9 cellular contexts compared by ENCODE assay signal in genomic region chr9:89435315-89435823, GRCh38.
DNase-seq lines count a peak whose midpoint lies in the region; ATAC-seq and TF ChIP-seq lines count a peak whose summit lies in the region.
"Had no signal": no experiment of that assay in that cellular context is flagged by ENCODE, and none has a peak within 500 bp of the region (broad histone marks: within the 10 kb centered on the region; RNA-seq: fewer than 3 reads in every experiment).

No MANE protein-coding gene starts in this region.

- peaks cover 84% of the 10 kb centered on the region for H3K4me1 Mint-ChIP-seq in activated CD4-positive, alpha-beta T cell treated with anti-CD3 and anti-CD28 coated beads, Interleukin-2, amount 10 ng/mL, durations not matched to agents 7 days and 5 days

- peaks cover 38% of the 10 kb centered on the region for H3K36me3 Mint-ChIP-seq in activated CD4-positive, alpha-beta T cell treated with anti-CD3 and anti-CD28 coated beads, Interleukin-2, amount 10 ng/mL, durations not matched to agents 7 days and 5 days (ENCODE audit: low read depth)

- peak overlapping the region; percentile 83 for H3K27ac Mint-ChIP-seq in activated CD4-positive, alpha-beta T cell treated with anti-CD3 and anti-CD28 coated beads, Interleukin-2, amount 10 ng/mL, durations not matched to agents 7 days and 5 days

- no peaks in the 10 kb centered on the region for H3K9me3 Mint-ChIP-seq in activated CD4-positive, alpha-beta T cell treated with anti-CD3 and anti-CD28 coated beads, Interleukin-2, amount 10 ng/mL, durations not matched to agents 7 days and 5 days

- no peak overlapping the region for H3K4me3 Mint-ChIP-seq in activated CD4-positive, alpha-beta T cell treated with anti-CD3 and anti-CD28 coated beads, Interleukin-2, amount 10 ng/mL, durations not matched to agents 7 days and 5 days

- DNase-seq in activated CD4-positive, alpha-beta T cell treated with anti-CD3 and anti-CD28 coated beads, Interleukin-2, amount 10 ng/mL, durations not matched to agents 7 days and 5 days, result no peak
- no peak for DNase-seq in activated CD4-positive, alpha-beta T cell treated with anti-CD3 and anti-CD28 coated beads for 1 hour
- DNase-seq in WERI-Rb-1 (peak; percentile 36), iPS DF 4.7 (ENCODE audit: extremely low read depth, low spot score) (peak; percentile 90), suprapubic skin (ENCODE audit: low spot score in 2 of 2) (no peak), glomerular visceral epithelial cell (ENCODE audit: extremely low spot score) (no peak), activated gamma-delta T cell (lab: John Stamatoyannopoulos, UW) (no peak)
- DNase-seq: activated CD4-positive, CD25-positive, alpha-beta regulatory T cell treated with anti-CD3 and anti-CD28 coated beads, Interleukin-2, amount 50 U/mL, for 72 hours had no signal

- ATAC-seq in GM21526 (IDR thresholded peaks at IDR 0.05; ENCODE audit: low FRiP score, unreplicated experiment), result no peak

- POLR2A ChIA-PET in activated CD4-positive, alpha-beta T cell treated with anti-CD3 and anti-CD28 coated beads, Interleukin-2, amount 10 ng/mL, durations not matched to agents 7 days and 5 days (lab: Charles Lee), result no interaction called here

- H3K27me3 Mint-ChIP-seq in activated CD4-positive, alpha-beta T cell treated with anti-CD3 and anti-CD28 coated beads, Interleukin-2, amount 10 ng/mL, durations not matched to agents 7 days and 5 days, result no peaks in the 10 kb centered on the region

- H3K36me3 ChIP-seq in WERI-Rb-1, result no peaks in the 10 kb centered on the region
- no peaks in the 10 kb centered on the region for H3K36me3 ChIP-seq in suprapubic skin

- CTCF ChIA-PET in activated CD4-positive, alpha-beta T cell treated with anti-CD3 and anti-CD28 coated beads, Interleukin-2, amount 10 ng/mL, durations not matched to agents 7 days and 5 days (lab: Charles Lee), result interaction anchor here (2.0 kb wide), 1 partner anchor 10 kb away, joined by 5 read pairs; no protein-coding TSS in a partner anchor

- H3K4me3 ChIP-seq in WERI-Rb-1 (ENCODE audit: low read depth, low read length), result no peak overlapping the region
- no peak overlapping the region for H3K4me3 ChIP-seq in suprapubic skin

- WGBS in suprapubic skin, result 40% methylated on average over 8 of the region's 8 CpGs

- no peaks in the 10 kb centered on the region for H3K27me3 ChIP-seq in WERI-Rb-1 (ENCODE audit: insufficient read depth, low read depth, severe bottlenecking)
- H3K27me3 ChIP-seq in suprapubic skin, result no peaks in the 10 kb centered on the region

- no peak for TF ChIP-seq CTCF in WERI-Rb-1 (IDR thresholded peaks at IDR 0.05; ENCODE audit: low read depth, low read length)
- TF ChIP-seq CTCF in suprapubic skin (IDR thresholded peaks at IDR 0.05), result no peak

- TF ChIP-seq EP300 in suprapubic skin (IDR thresholded peaks at IDR 0.05), result no peak

- TF ChIP-seq POLR2A in suprapubic skin (IDR thresholded peaks at IDR 0.05), result no peak

- H3K9me3 ChIP-seq in WERI-Rb-1 (ENCODE audit: severe bottlenecking) (no peaks in the 10 kb centered on the region), suprapubic skin (no peaks in the 10 kb centered on the region)

- H3K27ac ChIP-seq in WERI-Rb-1 (no peak overlapping the region), suprapubic skin (peak overlapping the region; percentile 69)

- H3K4me1 ChIP-seq in suprapubic skin, result peaks cover 78% of the 10 kb centered on the region

Comparison
In these comparisons a context has a peak if more than half of its experiments do, and no peak if none do; other contexts are left out.
1. DNase-seq: peak in WERI-Rb-1 (single experiment) and iPS DF 4.7 (single experiment); none in activated CD4-positive, alpha-beta T cell treated with anti-CD3 and anti-CD28 coated beads, Interleukin-2, amount 10 ng/mL, durations not matched to agents 7 days and 5 days (single experiment), activated CD4-positive, alpha-beta T cell treated with anti-CD3 and anti-CD28 coated beads for 1 hour (single experiment), suprapubic skin (0 of 2), glomerular visceral epithelial cell (single experiment) and activated gamma-delta T cell (single experiment).